In the genomic region with DNA sequence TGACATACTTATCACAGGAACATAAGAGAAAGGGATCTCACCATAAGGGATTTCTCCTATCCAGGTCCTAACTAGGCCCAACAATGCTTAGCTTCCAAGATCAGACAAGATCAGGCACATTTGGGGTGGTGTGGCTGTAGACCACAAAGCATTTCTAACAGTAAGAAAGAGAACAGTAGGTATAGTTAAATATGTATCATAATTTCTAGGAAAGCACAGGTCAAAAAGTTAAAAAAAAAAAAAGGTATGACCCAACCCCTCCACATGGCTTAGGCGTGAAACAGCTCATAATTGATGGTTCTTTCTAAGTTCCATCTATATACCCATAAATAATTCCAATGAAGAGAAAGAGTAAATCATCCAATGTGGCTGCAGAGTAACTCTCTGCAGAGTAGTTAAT, we compare ENCODE assay signal across 1 cellular context.
TF ChIP-seq lines count a peak whose summit lies in the region.

No MANE protein-coding gene starts in this region.

TF ChIP-seq in IMR-90, 13 proteins besides CTCF, POLR2A, EP300 and RAD21 (continued from another document):
- no peak for TF ChIP-seq BHLHE40 (IDR thresholded peaks at IDR 0.05; ENCODE audit: low read depth, low read length)
- no peak for TF ChIP-seq CEBPB (IDR thresholded peaks at IDR 0.05; ENCODE audit: low read depth, low read length)
- no peak for TF ChIP-seq MXI1 (IDR thresholded peaks at IDR 0.05; ENCODE audit: borderline replicate concordance, low read depth, low read length)
- no peak for TF ChIP-seq RFX5 (IDR thresholded peaks at IDR 0.05; ENCODE audit: low read depth, low read length)
- no peak for TF ChIP-seq MAZ (IDR thresholded peaks at IDR 0.05; ENCODE audit: borderline replicate concordance, low read depth, low read length)
- TF ChIP-seq ELK1 (IDR thresholded peaks at IDR 0.05; ENCODE audit: borderline replicate concordance, low read depth, low read length) = no peak
- no peak for TF ChIP-seq NFE2L2 (IDR thresholded peaks at IDR 0.05; ENCODE audit: low read depth, low read length)
- no peak for TF ChIP-seq MAFK (IDR thresholded peaks at IDR 0.05; ENCODE audit: low read depth, low read length)
- TF ChIP-seq RCOR1 (IDR thresholded peaks at IDR 0.05; ENCODE audit: insufficient replicate concordance, low read length) = no peak
- TF ChIP-seq, protein P1, sequence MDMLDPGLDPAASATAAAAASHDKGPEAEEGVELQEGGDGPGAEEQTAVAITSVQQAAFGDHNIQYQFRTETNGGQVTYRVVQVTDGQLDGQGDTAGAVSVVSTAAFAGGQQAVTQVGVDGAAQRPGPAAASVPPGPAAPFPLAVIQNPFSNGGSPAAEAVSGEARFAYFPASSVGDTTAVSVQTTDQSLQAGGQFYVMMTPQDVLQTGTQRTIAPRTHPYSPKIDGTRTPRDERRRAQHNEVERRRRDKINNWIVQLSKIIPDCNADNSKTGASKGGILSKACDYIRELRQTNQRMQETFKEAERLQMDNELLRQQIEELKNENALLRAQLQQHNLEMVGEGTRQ (IDR thresholded peaks at IDR 0.05; ENCODE audit: low read depth, low read length) = no peak
- TF ChIP-seq SMC3 (IDR thresholded peaks at IDR 0.05; ENCODE audit: low read depth, low read length) = no peak
- TF ChIP-seq FOS (IDR thresholded peaks at IDR 0.05; ENCODE audit: low read depth, low read length) = no peak
TF ChIP-seq in IMR-90: peak in this region for 0.
